In genomic region chr3:189625071-189625470, GRCh38 we compare ENCODE assay signal across 25 cellular contexts. TPM values are rescaled to one million over a fixed set of nuclear protein-coding genes. Genes with fewer than 3 reads are reported as not detected.
DNase-seq lines count a peak whose midpoint lies in the region; ATAC-seq, FAIRE-seq and TF ChIP-seq lines count a peak whose summit lies in the region.
"Had no signal": no experiment of that assay in that cellular context is flagged by ENCODE, and none has a peak within 500 bp of the region (broad histone marks: within the 10 kb centered on the region; RNA-seq: fewer than 3 reads in every experiment).

No MANE protein-coding gene starts in this region.

- H2AFZ ChIP-seq in Karpas-422 (ENCODE audit: low read length), result no peak overlapping the region
- H2AFZ ChIP-seq: GM23248 had no signal

- H4K20me1 ChIP-seq in Karpas-422 (ENCODE audit: insufficient read depth, low read depth, low read length), result no peaks in the 10 kb centered on the region

- H3K36me3 Mint-ChIP-seq in activated T-helper 2 cell treated with anti-CD3 and anti-CD28 coated beads, Interferon-gamma antibody, Interleukin-2, Interleukin-4, amounts not matched to agents 10 μg/mL and 5 μg/mL and 100 μg/mL, durations not matched to agents 14 hours and 24 hours and 36 hours (ENCODE audit: low read depth), result peaks cover 8% of the 10 kb centered on the region
- H3K36me3 Mint-ChIP-seq: CD8-positive, alpha-beta memory T cell had no signal

- peak overlapping the region; percentile 42 for H3K27ac Mint-ChIP-seq in activated T-helper 2 cell treated with anti-CD3 and anti-CD28 coated beads, Interferon-gamma antibody, Interleukin-2, Interleukin-4, amounts not matched to agents 10 μg/mL and 5 μg/mL and 100 μg/mL, durations not matched to agents 14 hours and 24 hours and 36 hours
- H3K27ac Mint-ChIP-seq: CD8-positive, alpha-beta memory T cell had no signal

- no peaks in the 10 kb centered on the region for H3K4me1 ChIP-seq in Karpas-422 (ENCODE audit: low read length)
- peaks cover 33% of the 10 kb centered on the region for H3K4me1 ChIP-seq in SJCRH30
- H3K4me1 ChIP-seq: Peyer's patch had no signal

- H3K79me2 ChIP-seq in Karpas-422 (ENCODE audit: low read length), result no peaks in the 10 kb centered on the region

- H3K9me3 Mint-ChIP-seq in activated T-helper 2 cell treated with anti-CD3 and anti-CD28 coated beads, Interferon-gamma antibody, Interleukin-2, Interleukin-4, amounts not matched to agents 10 μg/mL and 5 μg/mL and 100 μg/mL, durations not matched to agents 14 hours and 24 hours and 36 hours, result no peaks in the 10 kb centered on the region
- H3K9me3 Mint-ChIP-seq: CD8-positive, alpha-beta memory T cell had no signal

- no peak overlapping the region for H3K4me2 ChIP-seq in Karpas-422 (ENCODE audit: low read depth, low read length, poor library complexity, severe bottlenecking)

- intact Hi-C loops in activated T-helper 2 cell treated with anti-CD3 and anti-CD28 coated beads, Interferon-gamma antibody, Interleukin-2, Interleukin-4, amounts not matched to agents 10 μg/mL and 5 μg/mL and 100 μg/mL, durations not matched to agents 14 hours and 24 hours and 36 hours (cut with micrococcal nuclease), result loop anchor here (10.0 kb wide), 3 partner anchors 230 to 590 kb away; no protein-coding TSS in a partner anchor

- H3K27ac ChIP-seq in Karpas-422 (ENCODE audit: low read length), result no peak overlapping the region
- no peak overlapping the region for H3K27ac ChIP-seq in SJCRH30
- H3K27ac ChIP-seq: C4-2B, GM23248, Peyer's patch, SK-N-MC had no signal

- in situ Hi-C loops in GM13977 (cut with MboI; ENCODE audit: low pct_unique_long_range_greater_than_20kb, low sequenced_read_pairs, unreplicated experiment), result no loop called here

- peaks cover 53% of the 10 kb centered on the region for H3K4me1 Mint-ChIP-seq in activated T-helper 2 cell treated with anti-CD3 and anti-CD28 coated beads, Interferon-gamma antibody, Interleukin-2, Interleukin-4, amounts not matched to agents 10 μg/mL and 5 μg/mL and 100 μg/mL, durations not matched to agents 14 hours and 24 hours and 36 hours (ENCODE audit: low read depth)

- no peak for DNase-seq in GM19239 (ENCODE audit: insufficient read length, low spot score)
- no peak for DNase-seq in activated T-helper 2 cell treated with anti-CD3 and anti-CD28 coated beads, Interferon-gamma antibody, Interleukin-2, Interleukin-4, amounts not matched to agents 10 μg/mL and 5 μg/mL and 100 μg/mL, durations not matched to agents 14 hours and 24 hours and 36 hours (ENCODE audit: low spot score)
- no peak for DNase-seq in Karpas-422
- DNase-seq in stimulated activated CD4-positive, alpha-beta T cell treated with anti-CD3 and anti-CD28 coated beads, Interleukin-4, amount 100 ng/mL, for 1 hour, result no peak
- no peak for DNase-seq in GM13977 (ENCODE audit: low spot score)
- DNase-seq in SJCRH30, result no peak
- DNase-seq: CD8-positive, alpha-beta memory T cell; DMS 273 treated with DMSO at 0.1 percent for 48 hours; DMS79; EL; GF-D8; GM23248; H7; KBM-7; MG63; NCI-H1694; NCI-H2029 treated with DMSO at 0.1 percent for 48 hours; NCI-H446 treated with DMSO at 0.1 percent for 48 hours; NCI-H69; OCI-M1; Peyer's patch; SHP77 treated with DMSO at 0.1 percent for 48 hours had no signal

- peak; percentile 43 for ATAC-seq in HG02678 (IDR thresholded peaks at IDR 0.05; ENCODE audit: unreplicated experiment)

- no peak overlapping the region for H3K9ac ChIP-seq in Karpas-422 (ENCODE audit: low read length)
- H3K9ac ChIP-seq: GM23248 had no signal

- no peak for TF ChIP-seq CTCF in GM13977 (IDR thresholded peaks at IDR 0.05; ENCODE audit: extremely low read depth, insufficient read depth, missing control alignments)

- no peaks in the 10 kb centered on the region for H3K27me3 Mint-ChIP-seq in activated T-helper 2 cell treated with anti-CD3 and anti-CD28 coated beads, Interferon-gamma antibody, Interleukin-2, Interleukin-4, amounts not matched to agents 10 μg/mL and 5 μg/mL and 100 μg/mL, durations not matched to agents 14 hours and 24 hours and 36 hours (ENCODE audit: low read depth)
- H3K27me3 Mint-ChIP-seq: CD8-positive, alpha-beta memory T cell had no signal

- H3K36me3 ChIP-seq in Karpas-422 (ENCODE audit: insufficient read depth, low read length) (no peaks in the 10 kb centered on the region), SJCRH30 (no peaks in the 10 kb centered on the region)
- H3K36me3 ChIP-seq: Peyer's patch had no signal

- no peaks in the 10 kb centered on the region for H3K27me3 ChIP-seq in Karpas-422 (ENCODE audit: low read length)
- H3K27me3 ChIP-seq in SJCRH30, result no peaks in the 10 kb centered on the region
- H3K27me3 ChIP-seq: MG63, Peyer's patch had no signal

- H3K4me3 ChIP-seq in Karpas-422 (ENCODE audit: low read length), result no peak overlapping the region
- no peak overlapping the region for H3K4me3 ChIP-seq in SJCRH30
- H3K4me3 ChIP-seq: GM23248, MG63, Peyer's patch, SK-N-MC had no signal

- H3K9me3 ChIP-seq in Karpas-422 (ENCODE audit: low read length) (no peaks in the 10 kb centered on the region), SJCRH30 (replicated peaks) (no peaks in the 10 kb centered on the region)
- H3K9me3 ChIP-seq: MG63, Peyer's patch had no signal

- FAIRE-seq in GM19239 (lab: Jason Lieb, UNC), result peak; percentile 31

- H3K4me3 Mint-ChIP-seq in activated T-helper 2 cell treated with anti-CD3 and anti-CD28 coated beads, Interferon-gamma antibody, Interleukin-2, Interleukin-4, amounts not matched to agents 10 μg/mL and 5 μg/mL and 100 μg/mL, durations not matched to agents 14 hours and 24 hours and 36 hours (ENCODE audit: low read depth), result no peak overlapping the region
- H3K4me3 Mint-ChIP-seq: CD8-positive, alpha-beta memory T cell had no signal

- H3K9me2 ChIP-seq in Karpas-422 (replicated peaks; ENCODE audit: insufficient read depth, low read length), result no peaks in the 10 kb centered on the region

RNA-seq across cellular contexts. Expression of gene TP63, which starts 6.1 kb away (rescaled TPM):
- 5.1 and 5.6 TPM in 2 replicates for total RNA-seq in activated T-helper 2 cell treated with anti-CD3 and anti-CD28 coated beads, Interferon-gamma antibody, Interleukin-2, Interleukin-4, amounts not matched to agents 10 μg/mL and 5 μg/mL and 100 μg/mL, durations not matched to agents 14 hours and 24 hours and 36 hours
- not detected in 2 replicates for total RNA-seq in Karpas-422 (2014; rRNA removed; shearing (Covaris generic); ENCODE audit: low replicate concordance)
- total RNA-seq in SJCRH30 (2014; rRNA removed; shearing (Covaris generic)), result 0.71 and 1.1 TPM in 2 replicates
- total RNA-seq: GM23248, H7 had no signal
